Comparison of ENCODE assay signal across 1 cellular context in the genomic region with DNA sequence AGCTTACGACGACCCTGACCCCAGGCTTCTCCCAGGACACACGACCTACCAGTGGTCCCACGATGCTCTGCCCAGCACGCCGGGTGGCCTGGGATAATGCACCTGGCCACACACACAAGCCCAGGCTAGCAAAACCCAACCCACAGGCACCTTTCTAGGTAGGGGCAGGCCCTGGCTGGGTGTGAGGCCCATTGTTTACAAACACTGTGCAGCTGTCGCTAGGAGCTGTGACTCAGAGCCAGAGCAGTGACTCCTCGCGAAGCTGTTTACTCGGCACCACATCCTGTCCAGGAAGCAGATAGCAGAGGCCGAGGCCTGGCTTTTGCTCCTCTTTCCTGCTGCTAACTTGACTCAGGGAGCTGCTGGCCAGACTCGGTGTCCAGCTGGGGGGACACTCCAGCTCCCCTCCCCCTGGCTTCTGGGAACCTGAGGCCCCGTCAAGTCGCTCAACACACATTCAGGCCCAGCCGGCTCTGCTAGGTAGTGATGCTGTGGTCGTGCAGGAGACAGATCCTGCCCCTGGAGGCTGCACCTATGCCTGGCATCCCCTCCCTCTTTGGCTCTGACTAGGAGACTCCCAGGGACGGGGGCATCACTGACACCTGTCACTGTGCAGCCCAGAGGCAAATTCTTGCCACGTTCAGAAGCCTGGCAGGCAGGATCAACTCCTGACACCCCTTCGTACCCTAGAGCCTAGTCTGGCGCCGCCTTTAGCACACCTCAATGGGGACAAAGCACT.
TF ChIP-seq lines count a peak whose summit lies in the region.

No MANE protein-coding gene starts in this region.

TF ChIP-seq in HepG2, 621 proteins besides CTCF, POLR2A, EP300 and RAD21 (continued from another document and continues in another):
- TF ChIP-seq, protein P1, sequence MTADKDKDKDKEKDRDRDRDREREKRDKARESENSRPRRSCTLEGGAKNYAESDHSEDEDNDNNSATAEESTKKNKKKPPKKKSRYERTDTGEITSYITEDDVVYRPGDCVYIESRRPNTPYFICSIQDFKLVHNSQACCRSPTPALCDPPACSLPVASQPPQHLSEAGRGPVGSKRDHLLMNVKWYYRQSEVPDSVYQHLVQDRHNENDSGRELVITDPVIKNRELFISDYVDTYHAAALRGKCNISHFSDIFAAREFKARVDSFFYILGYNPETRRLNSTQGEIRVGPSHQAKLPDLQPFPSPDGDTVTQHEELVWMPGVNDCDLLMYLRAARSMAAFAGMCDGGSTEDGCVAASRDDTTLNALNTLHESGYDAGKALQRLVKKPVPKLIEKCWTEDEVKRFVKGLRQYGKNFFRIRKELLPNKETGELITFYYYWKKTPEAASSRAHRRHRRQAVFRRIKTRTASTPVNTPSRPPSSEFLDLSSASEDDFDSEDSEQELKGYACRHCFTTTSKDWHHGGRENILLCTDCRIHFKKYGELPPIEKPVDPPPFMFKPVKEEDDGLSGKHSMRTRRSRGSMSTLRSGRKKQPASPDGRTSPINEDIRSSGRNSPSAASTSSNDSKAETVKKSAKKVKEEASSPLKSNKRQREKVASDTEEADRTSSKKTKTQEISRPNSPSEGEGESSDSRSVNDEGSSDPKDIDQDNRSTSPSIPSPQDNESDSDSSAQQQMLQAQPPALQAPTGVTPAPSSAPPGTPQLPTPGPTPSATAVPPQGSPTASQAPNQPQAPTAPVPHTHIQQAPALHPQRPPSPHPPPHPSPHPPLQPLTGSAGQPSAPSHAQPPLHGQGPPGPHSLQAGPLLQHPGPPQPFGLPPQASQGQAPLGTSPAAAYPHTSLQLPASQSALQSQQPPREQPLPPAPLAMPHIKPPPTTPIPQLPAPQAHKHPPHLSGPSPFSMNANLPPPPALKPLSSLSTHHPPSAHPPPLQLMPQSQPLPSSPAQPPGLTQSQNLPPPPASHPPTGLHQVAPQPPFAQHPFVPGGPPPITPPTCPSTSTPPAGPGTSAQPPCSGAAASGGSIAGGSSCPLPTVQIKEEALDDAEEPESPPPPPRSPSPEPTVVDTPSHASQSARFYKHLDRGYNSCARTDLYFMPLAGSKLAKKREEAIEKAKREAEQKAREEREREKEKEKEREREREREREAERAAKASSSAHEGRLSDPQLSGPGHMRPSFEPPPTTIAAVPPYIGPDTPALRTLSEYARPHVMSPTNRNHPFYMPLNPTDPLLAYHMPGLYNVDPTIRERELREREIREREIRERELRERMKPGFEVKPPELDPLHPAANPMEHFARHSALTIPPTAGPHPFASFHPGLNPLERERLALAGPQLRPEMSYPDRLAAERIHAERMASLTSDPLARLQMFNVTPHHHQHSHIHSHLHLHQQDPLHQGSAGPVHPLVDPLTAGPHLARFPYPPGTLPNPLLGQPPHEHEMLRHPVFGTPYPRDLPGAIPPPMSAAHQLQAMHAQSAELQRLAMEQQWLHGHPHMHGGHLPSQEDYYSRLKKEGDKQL (CRISPR knock-in tag; IDR thresholded peaks at IDR 0.05; ENCODE audit: low read depth) = no peak
- no peak for TF ChIP-seq EEA1 (CRISPR knock-in tag; IDR thresholded peaks at IDR 0.05; ENCODE audit: borderline replicate concordance)
- TF ChIP-seq, protein P2, sequence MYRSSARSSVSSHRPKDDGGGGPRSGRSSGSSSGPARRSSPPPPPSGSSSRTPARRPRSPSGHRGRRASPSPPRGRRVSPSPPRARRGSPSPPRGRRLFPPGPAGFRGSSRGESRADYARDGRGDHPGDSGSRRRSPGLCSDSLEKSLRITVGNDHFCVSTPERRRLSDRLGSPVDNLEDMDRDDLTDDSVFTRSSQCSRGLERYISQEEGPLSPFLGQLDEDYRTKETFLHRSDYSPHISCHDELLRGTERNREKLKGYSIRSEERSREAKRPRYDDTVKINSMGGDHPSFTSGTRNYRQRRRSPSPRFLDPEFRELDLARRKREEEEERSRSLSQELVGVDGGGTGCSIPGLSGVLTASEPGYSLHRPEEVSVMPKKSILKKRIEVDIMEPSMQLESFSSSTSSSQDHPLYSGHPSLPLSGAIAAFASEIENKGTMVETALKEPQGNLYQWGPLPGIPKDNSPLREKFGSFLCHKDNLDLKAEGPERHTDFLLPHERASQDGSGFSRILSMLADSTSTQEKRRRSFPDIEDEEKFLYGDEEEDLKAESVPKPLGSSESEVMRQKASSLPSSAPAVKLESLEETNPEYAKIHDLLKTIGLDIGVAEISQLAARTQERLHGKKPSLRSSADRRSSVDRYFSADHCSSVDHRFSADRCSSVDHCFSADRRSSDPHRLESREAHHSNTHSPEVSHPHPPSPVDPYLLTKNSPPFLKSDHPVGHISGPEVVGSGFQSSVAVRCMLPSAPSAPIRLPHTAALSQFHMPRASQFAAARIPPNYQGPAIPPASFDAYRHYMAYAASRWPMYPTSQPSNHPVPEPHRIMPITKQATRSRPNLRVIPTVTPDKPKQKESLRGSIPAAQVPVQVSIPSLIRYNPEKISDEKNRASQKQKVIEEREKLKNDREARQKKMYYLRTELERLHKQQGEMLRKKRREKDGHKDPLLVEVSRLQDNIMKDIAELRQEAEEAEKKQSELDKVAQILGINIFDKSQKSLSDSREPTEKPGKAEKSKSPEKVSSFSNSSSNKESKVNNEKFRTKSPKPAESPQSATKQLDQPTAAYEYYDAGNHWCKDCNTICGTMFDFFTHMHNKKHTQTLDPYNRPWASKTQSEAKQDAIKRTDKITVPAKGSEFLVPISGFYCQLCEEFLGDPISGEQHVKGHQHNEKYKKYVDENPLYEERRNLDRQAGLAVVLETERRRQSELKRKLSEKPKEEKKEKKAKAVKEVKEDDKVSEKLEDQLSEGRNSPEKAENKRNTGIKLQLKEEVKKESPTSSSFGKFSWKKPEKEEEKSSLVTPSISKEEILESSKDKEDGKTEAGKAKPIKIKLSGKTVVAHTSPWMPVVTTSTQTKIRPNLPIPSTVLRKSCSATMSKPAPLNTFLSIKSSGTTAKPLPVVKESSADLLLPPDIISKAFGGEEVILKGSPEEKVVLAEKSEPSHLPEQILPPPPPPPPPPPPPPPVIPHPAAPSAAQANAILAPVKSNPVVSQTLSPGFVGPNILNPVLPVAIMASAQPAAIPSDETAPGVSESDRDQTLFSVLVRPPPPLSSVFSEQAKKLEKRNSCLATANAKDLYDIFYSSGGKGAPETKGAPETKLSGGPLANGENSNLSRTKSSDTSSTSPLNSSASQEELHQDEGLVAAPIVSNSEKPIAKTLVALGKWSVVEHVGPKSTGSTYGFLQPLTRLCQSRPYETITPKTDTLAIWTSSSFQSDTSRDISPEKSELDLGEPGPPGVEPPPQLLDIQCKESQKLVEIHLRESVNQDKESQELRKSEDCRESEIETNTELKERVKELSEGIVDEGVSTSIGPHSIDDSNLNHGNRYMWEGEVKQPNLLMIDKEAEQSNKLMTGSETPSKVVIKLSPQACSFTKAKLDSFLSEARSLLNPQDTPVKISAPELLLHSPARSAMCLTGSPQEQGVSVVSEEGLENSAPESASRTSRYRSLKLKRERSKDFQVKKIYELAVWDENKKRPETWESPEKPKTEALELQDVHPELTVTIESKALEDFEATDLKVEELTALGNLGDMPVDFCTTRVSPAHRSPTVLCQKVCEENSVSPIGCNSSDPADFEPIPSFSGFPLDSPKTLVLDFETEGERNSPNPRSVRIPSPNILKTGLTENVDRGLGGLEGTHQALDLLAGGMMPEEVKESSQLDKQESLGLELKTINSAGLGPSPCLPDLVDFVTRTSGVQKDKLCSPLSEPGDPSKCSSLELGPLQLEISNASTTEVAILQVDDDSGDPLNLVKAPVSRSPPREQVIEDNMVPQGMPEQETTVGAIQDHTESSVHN (CRISPR knock-in tag; IDR thresholded peaks at IDR 0.05) = no peak
- peak; percentile 96 for TF ChIP-seq RFX1 (IDR thresholded peaks at IDR 0.05)
- no peak for TF ChIP-seq ZNF17 (CRISPR knock-in tag; IDR thresholded peaks at IDR 0.05)
- TF ChIP-seq MLXIP (CRISPR knock-in tag; IDR thresholded peaks at IDR 0.05; ENCODE audit: borderline replicate concordance) = no peak
- TF ChIP-seq YEATS4 (CRISPR knock-in tag; IDR thresholded peaks at IDR 0.05; ENCODE audit: borderline replicate concordance) = no peak
- TF ChIP-seq ZNF292 (CRISPR knock-in tag; IDR thresholded peaks at IDR 0.05; ENCODE audit: borderline replicate concordance, low read depth) = peak; percentile 80; the same call in 1 of the 2 replicates
- peak; percentile 66 for TF ChIP-seq KDM2A (CRISPR knock-in tag; IDR thresholded peaks at IDR 0.05; ENCODE audit: borderline replicate concordance, low read depth)
- TF ChIP-seq SP4 (CRISPR knock-in tag; IDR thresholded peaks at IDR 0.05) = no peak
- TF ChIP-seq ZNF350 (CRISPR knock-in tag; IDR thresholded peaks at IDR 0.05; ENCODE audit: borderline replicate concordance, low read depth) = peak; percentile 64
- no peak; the same call in 1 of the 2 replicates for TF ChIP-seq NFYC (CRISPR knock-in tag; IDR thresholded peaks at IDR 0.05)
- no peak for TF ChIP-seq ZNF773 (CRISPR knock-in tag; IDR thresholded peaks at IDR 0.05; ENCODE audit: borderline replicate concordance)
- no peak for TF ChIP-seq GLI4 (CRISPR knock-in tag; IDR thresholded peaks at IDR 0.05; ENCODE audit: borderline replicate concordance)
- TF ChIP-seq THAP11 (CRISPR knock-in tag; IDR thresholded peaks at IDR 0.05) = peak; percentile 55; the same call in 1 of the 2 replicates
- TF ChIP-seq SAP130 (CRISPR knock-in tag; IDR thresholded peaks at IDR 0.05; ENCODE audit: low read depth) = peak; percentile 96
- TF ChIP-seq, protein P3, sequence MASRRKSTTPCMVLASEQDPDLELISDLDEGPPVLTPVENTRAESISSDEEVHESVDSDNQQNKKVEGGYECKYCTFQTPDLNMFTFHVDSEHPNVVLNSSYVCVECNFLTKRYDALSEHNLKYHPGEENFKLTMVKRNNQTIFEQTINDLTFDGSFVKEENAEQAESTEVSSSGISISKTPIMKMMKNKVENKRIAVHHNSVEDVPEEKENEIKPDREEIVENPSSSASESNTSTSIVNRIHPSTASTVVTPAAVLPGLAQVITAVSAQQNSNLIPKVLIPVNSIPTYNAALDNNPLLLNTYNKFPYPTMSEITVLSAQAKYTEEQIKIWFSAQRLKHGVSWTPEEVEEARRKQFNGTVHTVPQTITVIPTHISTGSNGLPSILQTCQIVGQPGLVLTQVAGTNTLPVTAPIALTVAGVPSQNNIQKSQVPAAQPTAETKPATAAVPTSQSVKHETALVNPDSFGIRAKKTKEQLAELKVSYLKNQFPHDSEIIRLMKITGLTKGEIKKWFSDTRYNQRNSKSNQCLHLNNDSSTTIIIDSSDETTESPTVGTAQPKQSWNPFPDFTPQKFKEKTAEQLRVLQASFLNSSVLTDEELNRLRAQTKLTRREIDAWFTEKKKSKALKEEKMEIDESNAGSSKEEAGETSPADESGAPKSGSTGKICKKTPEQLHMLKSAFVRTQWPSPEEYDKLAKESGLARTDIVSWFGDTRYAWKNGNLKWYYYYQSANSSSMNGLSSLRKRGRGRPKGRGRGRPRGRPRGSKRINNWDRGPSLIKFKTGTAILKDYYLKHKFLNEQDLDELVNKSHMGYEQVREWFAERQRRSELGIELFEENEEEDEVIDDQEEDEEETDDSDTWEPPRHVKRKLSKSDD (CRISPR knock-in tag; IDR thresholded peaks at IDR 0.05; ENCODE audit: low read depth) = no peak
- TF ChIP-seq ZKSCAN8 (CRISPR knock-in tag; IDR thresholded peaks at IDR 0.05; ENCODE audit: borderline replicate concordance) = no peak
- TF ChIP-seq ZNF431 (CRISPR knock-in tag; IDR thresholded peaks at IDR 0.05; ENCODE audit: borderline replicate concordance, low read depth) = no peak
- no peak for TF ChIP-seq CENPBD1 (CRISPR knock-in tag; IDR thresholded peaks at IDR 0.05; ENCODE audit: borderline replicate concordance, low read depth)
- TF ChIP-seq SIN3A (IDR thresholded peaks at IDR 0.05; ENCODE audit: borderline replicate concordance, low read depth, low read length) = peak; percentile 92; the same call in 1 of the 2 replicates
- TF ChIP-seq HNF4A (CRISPR knock-in tag; IDR thresholded peaks at IDR 0.05) = no peak
- no peak for TF ChIP-seq PHF20 (CRISPR knock-in tag; IDR thresholded peaks at IDR 0.05)
- TF ChIP-seq, protein P4, sequence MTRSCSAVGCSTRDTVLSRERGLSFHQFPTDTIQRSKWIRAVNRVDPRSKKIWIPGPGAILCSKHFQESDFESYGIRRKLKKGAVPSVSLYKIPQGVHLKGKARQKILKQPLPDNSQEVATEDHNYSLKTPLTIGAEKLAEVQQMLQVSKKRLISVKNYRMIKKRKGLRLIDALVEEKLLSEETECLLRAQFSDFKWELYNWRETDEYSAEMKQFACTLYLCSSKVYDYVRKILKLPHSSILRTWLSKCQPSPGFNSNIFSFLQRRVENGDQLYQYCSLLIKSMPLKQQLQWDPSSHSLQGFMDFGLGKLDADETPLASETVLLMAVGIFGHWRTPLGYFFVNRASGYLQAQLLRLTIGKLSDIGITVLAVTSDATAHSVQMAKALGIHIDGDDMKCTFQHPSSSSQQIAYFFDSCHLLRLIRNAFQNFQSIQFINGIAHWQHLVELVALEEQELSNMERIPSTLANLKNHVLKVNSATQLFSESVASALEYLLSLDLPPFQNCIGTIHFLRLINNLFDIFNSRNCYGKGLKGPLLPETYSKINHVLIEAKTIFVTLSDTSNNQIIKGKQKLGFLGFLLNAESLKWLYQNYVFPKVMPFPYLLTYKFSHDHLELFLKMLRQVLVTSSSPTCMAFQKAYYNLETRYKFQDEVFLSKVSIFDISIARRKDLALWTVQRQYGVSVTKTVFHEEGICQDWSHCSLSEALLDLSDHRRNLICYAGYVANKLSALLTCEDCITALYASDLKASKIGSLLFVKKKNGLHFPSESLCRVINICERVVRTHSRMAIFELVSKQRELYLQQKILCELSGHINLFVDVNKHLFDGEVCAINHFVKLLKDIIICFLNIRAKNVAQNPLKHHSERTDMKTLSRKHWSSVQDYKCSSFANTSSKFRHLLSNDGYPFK (CRISPR knock-in tag; IDR thresholded peaks at IDR 0.05; ENCODE audit: borderline replicate concordance) = 0 out of 2 replicates have a peak, but pooled peaks have one; percentile 26
- peak; percentile 60; the same call in 1 of the 2 replicates for TF ChIP-seq ZNF205 (CRISPR knock-in tag; IDR thresholded peaks at IDR 0.05)
